In genomic region chr17:55747209-55747608, GRCh38 we compare ENCODE assay signal across 3 cellular contexts.
TF ChIP-seq lines count a peak whose summit lies in the region.

No MANE protein-coding gene starts in this region.

TF ChIP-seq in liver, 16 proteins besides CTCF, POLR2A, EP300 and RAD21:
- TF ChIP-seq NR2F2 (IDR thresholded peaks at IDR 0.05) (no peak), REST (IDR thresholded peaks at IDR 0.05) (no peak), EGR1 (IDR thresholded peaks at IDR 0.05; ENCODE audit: low read depth in 2 of 2) (no peak), SP1 (IDR thresholded peaks at IDR 0.05) (peak; percentile 64), HNF4G (IDR thresholded peaks at IDR 0.05) (no peak), TAF1 (conservative IDR thresholded peaks at IDR 0.05) (no peak), RXRA (IDR thresholded peaks at IDR 0.05) (peak; percentile 76 to 80), ATF3 (IDR thresholded peaks at IDR 0.05) (no peak), GABPA (IDR thresholded peaks at IDR 0.05 in 1 of 2, conservative IDR thresholded peaks at IDR 0.05 in 1 of 2) (peak in 1 of 2 donors; percentile 13), JUND (IDR thresholded peaks at IDR 0.05) (peak in 1 of 2 donors; percentile 31), YY1 (IDR thresholded peaks at IDR 0.05) (peak; percentile 56), HNF4A (conservative IDR thresholded peaks at IDR 0.05) (peak in 1 of 2 donors; percentile 63), FOXA1 (IDR thresholded peaks at IDR 0.05) (peak; percentile 47), FOXA2 (IDR thresholded peaks at IDR 0.05) (peak; percentile 81)
- TF ChIP-seq, protein P1, sequence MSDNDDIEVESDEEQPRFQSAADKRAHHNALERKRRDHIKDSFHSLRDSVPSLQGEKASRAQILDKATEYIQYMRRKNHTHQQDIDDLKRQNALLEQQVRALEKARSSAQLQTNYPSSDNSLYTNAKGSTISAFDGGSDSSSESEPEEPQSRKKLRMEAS (IDR thresholded peaks at IDR 0.05), result no peak
- TF ChIP-seq, protein P2, sequence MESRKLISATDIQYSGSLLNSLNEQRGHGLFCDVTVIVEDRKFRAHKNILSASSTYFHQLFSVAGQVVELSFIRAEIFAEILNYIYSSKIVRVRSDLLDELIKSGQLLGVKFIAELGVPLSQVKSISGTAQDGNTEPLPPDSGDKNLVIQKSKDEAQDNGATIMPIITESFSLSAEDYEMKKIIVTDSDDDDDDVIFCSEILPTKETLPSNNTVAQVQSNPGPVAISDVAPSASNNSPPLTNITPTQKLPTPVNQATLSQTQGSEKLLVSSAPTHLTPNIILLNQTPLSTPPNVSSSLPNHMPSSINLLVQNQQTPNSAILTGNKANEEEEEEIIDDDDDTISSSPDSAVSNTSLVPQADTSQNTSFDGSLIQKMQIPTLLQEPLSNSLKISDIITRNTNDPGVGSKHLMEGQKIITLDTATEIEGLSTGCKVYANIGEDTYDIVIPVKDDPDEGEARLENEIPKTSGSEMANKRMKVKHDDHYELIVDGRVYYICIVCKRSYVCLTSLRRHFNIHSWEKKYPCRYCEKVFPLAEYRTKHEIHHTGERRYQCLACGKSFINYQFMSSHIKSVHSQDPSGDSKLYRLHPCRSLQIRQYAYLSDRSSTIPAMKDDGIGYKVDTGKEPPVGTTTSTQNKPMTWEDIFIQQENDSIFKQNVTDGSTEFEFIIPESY (IDR thresholded peaks at IDR 0.05), result peak; percentile 12
TF ChIP-seq in liver: peak in this region for 9.

TF ChIP-seq in HepG2, 621 proteins besides CTCF, POLR2A, EP300 and RAD21:
- TF ChIP-seq TCF7 (IDR thresholded peaks at IDR 0.05; ENCODE audit: low read depth) (no peak), ARNT2 (CRISPR knock-in tag; IDR thresholded peaks at IDR 0.05; ENCODE audit: low read depth) (no peak)
- TF ChIP-seq, protein P3, sequence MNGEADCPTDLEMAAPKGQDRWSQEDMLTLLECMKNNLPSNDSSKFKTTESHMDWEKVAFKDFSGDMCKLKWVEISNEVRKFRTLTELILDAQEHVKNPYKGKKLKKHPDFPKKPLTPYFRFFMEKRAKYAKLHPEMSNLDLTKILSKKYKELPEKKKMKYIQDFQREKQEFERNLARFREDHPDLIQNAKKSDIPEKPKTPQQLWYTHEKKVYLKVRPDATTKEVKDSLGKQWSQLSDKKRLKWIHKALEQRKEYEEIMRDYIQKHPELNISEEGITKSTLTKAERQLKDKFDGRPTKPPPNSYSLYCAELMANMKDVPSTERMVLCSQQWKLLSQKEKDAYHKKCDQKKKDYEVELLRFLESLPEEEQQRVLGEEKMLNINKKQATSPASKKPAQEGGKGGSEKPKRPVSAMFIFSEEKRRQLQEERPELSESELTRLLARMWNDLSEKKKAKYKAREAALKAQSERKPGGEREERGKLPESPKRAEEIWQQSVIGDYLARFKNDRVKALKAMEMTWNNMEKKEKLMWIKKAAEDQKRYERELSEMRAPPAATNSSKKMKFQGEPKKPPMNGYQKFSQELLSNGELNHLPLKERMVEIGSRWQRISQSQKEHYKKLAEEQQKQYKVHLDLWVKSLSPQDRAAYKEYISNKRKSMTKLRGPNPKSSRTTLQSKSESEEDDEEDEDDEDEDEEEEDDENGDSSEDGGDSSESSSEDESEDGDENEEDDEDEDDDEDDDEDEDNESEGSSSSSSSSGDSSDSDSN (CRISPR knock-in tag; IDR thresholded peaks at IDR 0.05), result no peak

TF ChIP-seq in K562, 482 proteins besides CTCF, POLR2A, EP300 and RAD21:
- TF ChIP-seq ZC3H8 (IDR thresholded peaks at IDR 0.05) (no peak), PRPF4 (IDR thresholded peaks at IDR 0.05; ENCODE audit: insufficient read depth, low read depth, low read length, poor library complexity, severe bottlenecking) (no peak), ILF3 (IDR thresholded peaks at IDR 0.05; ENCODE audit: borderline replicate concordance) (no peak), EGR1 (conservative IDR thresholded peaks at IDR 0.05) (no peak)
